ENCODE assay signal across 8 cellular contexts in the genomic region with DNA sequence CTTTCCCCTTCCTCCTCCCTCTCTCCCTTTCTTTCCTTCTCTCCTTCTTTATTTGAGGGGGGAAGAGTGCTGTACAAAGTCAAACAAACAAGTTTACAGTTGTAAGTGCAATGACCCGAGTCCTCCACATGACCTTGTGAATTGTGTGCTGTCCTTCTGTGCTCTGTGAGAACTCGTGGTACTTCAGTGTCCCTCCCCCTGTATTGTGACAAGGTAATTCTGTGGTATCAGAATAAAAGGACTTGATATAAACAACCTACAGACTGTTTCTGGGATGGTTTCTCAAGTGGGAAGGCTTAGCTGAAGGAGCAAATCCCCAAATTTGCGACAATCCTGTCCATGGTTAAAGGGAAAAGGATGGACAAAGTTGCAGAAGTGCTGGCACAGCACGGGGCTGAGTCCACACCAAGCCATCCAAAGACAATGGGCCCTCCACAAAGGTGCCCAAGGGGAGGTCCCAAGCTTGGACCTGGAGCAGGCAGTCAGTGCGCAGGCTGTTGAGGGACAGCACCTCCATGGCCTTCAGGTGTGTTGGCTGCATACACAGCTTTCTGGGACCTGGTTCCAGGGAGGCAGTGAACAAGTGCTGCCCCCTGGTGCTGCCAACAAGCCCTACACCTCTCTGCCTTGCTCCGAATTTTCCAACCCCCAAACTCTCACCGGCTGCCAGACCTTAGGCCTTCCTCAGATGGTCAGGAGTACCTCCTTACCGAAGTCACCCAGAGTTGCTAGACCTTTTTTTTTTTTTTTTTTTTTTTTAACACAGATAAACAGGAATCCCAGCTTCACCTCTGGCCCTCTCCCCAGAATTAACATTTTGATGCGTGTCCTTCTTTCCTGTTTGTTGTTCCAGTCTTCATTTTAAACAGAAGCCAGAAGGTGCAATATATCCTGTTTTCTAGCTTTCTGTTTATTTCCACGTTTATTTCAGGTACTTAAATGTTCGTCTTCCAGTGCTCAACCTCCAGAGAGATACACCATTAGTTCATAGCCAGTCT. TPM values are rescaled to one million over a fixed set of nuclear protein-coding genes. Genes with fewer than 3 reads are reported as not detected.
DNase-seq lines count a peak whose midpoint lies in the region; ATAC-seq and TF ChIP-seq lines count a peak whose summit lies in the region.

No MANE protein-coding gene starts in this region.

- peaks cover 5% of the 10 kb centered on the region for H3K27me3 ChIP-seq in AG04450 (ENCODE audit: control insufficient read depth, insufficient read depth, low read length)
- H3K27me3 ChIP-seq in HL-60 (ENCODE audit: insufficient read depth, poor library complexity, severe bottlenecking): no peaks in the 10 kb centered on the region
- no peaks in the 10 kb centered on the region for H3K27me3 ChIP-seq in naive thymus-derived CD4-positive, alpha-beta T cell (ENCODE audit: control insufficient read depth in 2 of 2, insufficient read depth in 2 of 2, low read length in 2 of 2)

- peak; percentile 15 for DNase-seq in AG04450 (ENCODE audit: low read depth, low spot score)
- peak; percentile 76 to 79 for DNase-seq in HL-60 (ENCODE audit: low read depth in 1 of 2, low spot score in 1 of 2)
- peak; percentile 84 for DNase-seq in activated CD4-positive, alpha-beta memory T cell treated with anti-CD3 and anti-CD28 coated beads for 36 hours
- DNase-seq in endothelial cell (ENCODE audit: low spot score): peak; percentile 78
- DNase-seq in naive thymus-derived CD4-positive, alpha-beta T cell: peak; percentile 44 to 74 (median 66)
- DNase-seq in superior temporal gyrus (ENCODE audit: extremely low spot score): peak; percentile 79

- H3K4me1 Mint-ChIP-seq in activated CD4-positive, alpha-beta memory T cell treated with anti-CD3 and anti-CD28 coated beads for 36 hours (ENCODE audit: low read depth): peaks cover 28% of the 10 kb centered on the region
- H3K4me1 Mint-ChIP-seq in endothelial cell (ENCODE audit: unreplicated experiment): peaks cover 16% of the 10 kb centered on the region
- H3K4me1 Mint-ChIP-seq in naive thymus-derived CD4-positive, alpha-beta T cell: peaks cover 15 to 39% (median 32%) of the 10 kb centered on the region in 7 donors

- H3K27ac ChIP-seq in AG04450 (ENCODE audit: low read depth, low read length) (no peak overlapping the region), HL-60 (replicated peaks) (no peak overlapping the region)
- peak overlapping the region; percentile 21 for H3K27ac ChIP-seq in naive thymus-derived CD4-positive, alpha-beta T cell (ENCODE audit: low read depth, low read length)

- peak overlapping the region; percentile 67 for H3K27ac Mint-ChIP-seq in activated CD4-positive, alpha-beta memory T cell treated with anti-CD3 and anti-CD28 coated beads for 36 hours
- peak overlapping the region; percentile 25 for H3K27ac Mint-ChIP-seq in endothelial cell (ENCODE audit: unreplicated experiment)
- peak overlapping the region; percentile 33 to 89 (median 68) for H3K27ac Mint-ChIP-seq in naive thymus-derived CD4-positive, alpha-beta T cell

- H3K27me3 Mint-ChIP-seq in activated CD4-positive, alpha-beta memory T cell treated with anti-CD3 and anti-CD28 coated beads for 36 hours: no peaks in the 10 kb centered on the region
- H3K27me3 Mint-ChIP-seq in endothelial cell (ENCODE audit: unreplicated experiment): peaks cover 12% of the 10 kb centered on the region
- H3K27me3 Mint-ChIP-seq in naive thymus-derived CD4-positive, alpha-beta T cell: no peaks in the 10 kb centered on the region

- TF ChIP-seq CTCF in AG04450 (IDR thresholded peaks at IDR 0.05; ENCODE audit: low read depth, low read length) (peak; percentile 88), HL-60 (IDR thresholded peaks at IDR 0.05; ENCODE audit: insufficient read depth, low read length) (peak; percentile 96), endothelial cell (IDR thresholded peaks at IDR 0.05; ENCODE audit: unreplicated experiment) (peak; percentile 87)

- POLR2A ChIA-PET in AG04450 (lab: Yijun Ruan, JAX): interaction anchor here (1.0 to 1.2 kb wide), 2 partner anchors 48 to 132 kb away, joined by 3 to 5 read pairs; a partner anchor contains a TSS
- POLR2A ChIA-PET in activated CD4-positive, alpha-beta memory T cell treated with anti-CD3 and anti-CD28 coated beads for 36 hours (lab: Charles Lee): interaction anchor here (1.1 to 2.1 kb wide), 2 partner anchors 132 kb away, joined by 6 to 18 read pairs; no protein-coding TSS in a partner anchor
- POLR2A ChIA-PET in naive thymus-derived CD4-positive, alpha-beta T cell (lab: Charles Lee): interaction anchor here (3.4 kb wide), 1 partner anchor 132 kb away, joined by 45 read pairs; no protein-coding TSS in a partner anchor

- peaks cover 16 to 25% of the 10 kb centered on the region in 2 donors for H3K4me1 ChIP-seq in naive thymus-derived CD4-positive, alpha-beta T cell (ENCODE audit: control insufficient read depth in 2 of 2, insufficient read depth in 2 of 2, low read length in 2 of 2)

- H3K9me3 ChIP-seq in AG04450 (ENCODE audit: control insufficient read depth, insufficient read depth, low read length): peaks cover 12% of the 10 kb centered on the region
- no peaks in the 10 kb centered on the region for H3K9me3 ChIP-seq in naive thymus-derived CD4-positive, alpha-beta T cell (ENCODE audit: control insufficient read depth in 2 of 3, low read length in 3 of 3)

- no peaks in the 10 kb centered on the region for H3K9me3 Mint-ChIP-seq in activated CD4-positive, alpha-beta memory T cell treated with anti-CD3 and anti-CD28 coated beads for 36 hours
- H3K9me3 Mint-ChIP-seq in endothelial cell (ENCODE audit: unreplicated experiment): no peaks in the 10 kb centered on the region
- no peaks in the 10 kb centered on the region for H3K9me3 Mint-ChIP-seq in naive thymus-derived CD4-positive, alpha-beta T cell

- no peak overlapping the region for H3K4me3 ChIP-seq in AG04450 (ENCODE audit: low read depth, low read length)
- H3K4me3 ChIP-seq in HL-60 (replicated peaks; ENCODE audit: insufficient read depth, low read length): no peak overlapping the region
- no peak overlapping the region for H3K4me3 ChIP-seq in naive thymus-derived CD4-positive, alpha-beta T cell (ENCODE audit: low read length)

- H3K36me3 Mint-ChIP-seq in activated CD4-positive, alpha-beta memory T cell treated with anti-CD3 and anti-CD28 coated beads for 36 hours: peaks cover 4% of the 10 kb centered on the region
- peaks cover 7% of the 10 kb centered on the region for H3K36me3 Mint-ChIP-seq in endothelial cell (ENCODE audit: low read depth, unreplicated experiment)
- peaks cover 0 to 5% (median 0%) of the 10 kb centered on the region in 5 donors for H3K36me3 Mint-ChIP-seq in naive thymus-derived CD4-positive, alpha-beta T cell

- CTCF ChIA-PET in AG04450 (lab: Charles Lee): interaction anchor here (0.6 to 3.3 kb wide), 24 partner anchors 14 to 1224 kb away, joined by 3 to 208 read pairs (median 4); no protein-coding TSS in a partner anchor
- CTCF ChIA-PET in activated CD4-positive, alpha-beta memory T cell treated with anti-CD3 and anti-CD28 coated beads for 36 hours (lab: Charles Lee): interaction anchor here (0.6 to 5.4 kb wide), 23 partner anchors 9 to 256 kb away, joined by 3 to 308 read pairs (median 4); a partner anchor contains a TSS
- CTCF ChIA-PET in naive thymus-derived CD4-positive, alpha-beta T cell (lab: Charles Lee): interaction anchor here (0.6 to 5.4 kb wide), 11 partner anchors 10 to 1349 kb away, joined by 3 to 111 read pairs (median 4); no protein-coding TSS in a partner anchor

- intact Hi-C loops in activated CD4-positive, alpha-beta memory T cell treated with anti-CD3 and anti-CD28 coated beads for 36 hours (cut with micrococcal nuclease): loop anchor here (1.0 to 5.0 kb wide), 4 partner anchors 105 to 569 kb away; a partner anchor contains a TSS
- intact Hi-C loops in naive thymus-derived CD4-positive, alpha-beta T cell (cut with micrococcal nuclease): loop anchor here (1.0 to 10.0 kb wide), 9 partner anchors 104 to 893 kb away; a partner anchor contains a TSS

- peaks cover 0 to 15% (median 0%) of the 10 kb centered on the region in 3 experiments for H3K36me3 ChIP-seq in naive thymus-derived CD4-positive, alpha-beta T cell (ENCODE audit: control insufficient read depth in 2 of 3, insufficient read depth in 3 of 3, low read length in 3 of 3)

- peak; percentile 10 for ATAC-seq in naive thymus-derived CD4-positive, alpha-beta T cell
- ATAC-seq in GM21360 (IDR thresholded peaks at IDR 0.05; ENCODE audit: unreplicated experiment) (no peak), GM18868 (IDR thresholded peaks at IDR 0.05; ENCODE audit: unreplicated experiment) (no peak)

- peak overlapping the region; percentile 64 for H3K4me3 Mint-ChIP-seq in activated CD4-positive, alpha-beta memory T cell treated with anti-CD3 and anti-CD28 coated beads for 36 hours
- peak overlapping the region; percentile 44 for H3K4me3 Mint-ChIP-seq in endothelial cell (ENCODE audit: unreplicated experiment)
- H3K4me3 Mint-ChIP-seq in naive thymus-derived CD4-positive, alpha-beta T cell: peak overlapping the region; percentile 43 to 83 (median 74)

RNA-seq across cellular contexts. Expression of a gene that starts 2.6 kb away (rescaled TPM):
- 85.3 and 108 TPM in 2 replicates for polyA plus RNA-seq in AG04450 (2011; rRNA removed)
- polyA minus RNA-seq in AG04450 (2011; rRNA and poly(A)+ RNA removed): 146 and 205 TPM in 2 replicates
- 100 to 1,000 TPM; 141 to 143 TPM for total RNA-seq in activated CD4-positive, alpha-beta memory T cell treated with anti-CD3 and anti-CD28 coated beads for 36 hours
- total RNA-seq in endothelial cell (ENCODE audit: unreplicated experiment): 71.1 TPM
- total RNA-seq in naive thymus-derived CD4-positive, alpha-beta T cell: 100 to 1,000 TPM in 2 of 5 experiments, 10 to 100 TPM in 3; 75.5 to 151 (median 99.1) TPM
- 100 to 1,000 TPM; 103 to 151 TPM for polyA plus RNA-seq in naive thymus-derived CD4-positive, alpha-beta T cell

RNA-seq across cellular contexts. Expression of a gene that starts 17.7 kb away (rescaled TPM):
- 6.4 and 6.5 TPM in 2 replicates for polyA plus RNA-seq in AG04450 (2011; rRNA removed)
- polyA minus RNA-seq in AG04450 (2011; rRNA and poly(A)+ RNA removed): 2.8 and 5.6 TPM in 2 replicates
- 1 to 10 TPM; 8.1 to 8.2 TPM for total RNA-seq in activated CD4-positive, alpha-beta memory T cell treated with anti-CD3 and anti-CD28 coated beads for 36 hours
- total RNA-seq in endothelial cell (ENCODE audit: unreplicated experiment): 22.0 TPM
- total RNA-seq in naive thymus-derived CD4-positive, alpha-beta T cell: 10 to 100 TPM in 3 of 5 experiments, 1 to 10 TPM in 2; 7.9 to 12.8 (median 10.0) TPM
- 1 to 10 TPM in 1 of 2 donors, under 1 TPM in 1; 0.90 to 1.0 TPM for polyA plus RNA-seq in naive thymus-derived CD4-positive, alpha-beta T cell

RNA-seq across cellular contexts. Expression of a gene that starts 17.8 kb away (rescaled TPM):
- 22.9 and 33.3 TPM in 2 replicates for polyA plus RNA-seq in AG04450 (2011; rRNA removed)
- 38.5 and 52.5 TPM in 2 replicates for polyA minus RNA-seq in AG04450 (2011; rRNA and poly(A)+ RNA removed)
- 10 to 100 TPM; 21.0 to 29.7 TPM for total RNA-seq in activated CD4-positive, alpha-beta memory T cell treated with anti-CD3 and anti-CD28 coated beads for 36 hours
- 42.3 TPM for total RNA-seq in endothelial cell (ENCODE audit: unreplicated experiment)
- 10 to 100 TPM; 34.5 to 77.2 (median 50.7) TPM for total RNA-seq in naive thymus-derived CD4-positive, alpha-beta T cell
- polyA plus RNA-seq in naive thymus-derived CD4-positive, alpha-beta T cell: 10 to 100 TPM in 1 of 2 donors, 1 to 10 TPM in 1; 8.3 to 19.7 TPM

RNA-seq across cellular contexts. Expression of a gene that starts 47.9 kb away (rescaled TPM):
- polyA plus RNA-seq in AG04450 (2011; rRNA removed): 0.11 TPM in 1 of 2 replicates, not detected in the other
- polyA minus RNA-seq in AG04450 (2011; rRNA and poly(A)+ RNA removed): not detected in 2 replicates
- not detected for total RNA-seq in activated CD4-positive, alpha-beta memory T cell treated with anti-CD3 and anti-CD28 coated beads for 36 hours
- 0.56 TPM for total RNA-seq in endothelial cell (ENCODE audit: unreplicated experiment)
- 1 to 10 TPM in 1 of 5 experiments, under 1 TPM in 2, not detected in 2; 0.16 to 1.8 (median 0.24) TPM for total RNA-seq in naive thymus-derived CD4-positive, alpha-beta T cell
- polyA plus RNA-seq in naive thymus-derived CD4-positive, alpha-beta T cell: under 1 TPM in 1 of 2 donors, not detected in 1; 0.58 TPM

RNA-seq across cellular contexts. Expression of a gene that starts 52.2 kb away (rescaled TPM):
- 13.9 and 15.7 TPM in 2 replicates for polyA plus RNA-seq in AG04450 (2011; rRNA removed)
- polyA minus RNA-seq in AG04450 (2011; rRNA and poly(A)+ RNA removed): 17.5 and 23.5 TPM in 2 replicates
- total RNA-seq in activated CD4-positive, alpha-beta memory T cell treated with anti-CD3 and anti-CD28 coated beads for 36 hours: 10 to 100 TPM; 41.0 to 45.4 TPM
- 21.3 TPM for total RNA-seq in endothelial cell (ENCODE audit: unreplicated experiment)
- 10 to 100 TPM; 38.3 to 60.4 (median 43.9) TPM for total RNA-seq in naive thymus-derived CD4-positive, alpha-beta T cell
- 10 to 100 TPM; 14.9 to 18.1 TPM for polyA plus RNA-seq in naive thymus-derived CD4-positive, alpha-beta T cell

Comparison
In these comparisons a context has a peak if more than half of its experiments do, and no peak if none do; other contexts are left out.
1. DNase-seq: peak in every context shown above with its lines; median percentile 84 in activated CD4-positive, alpha-beta memory T cell treated with anti-CD3 and anti-CD28 coated beads for 36 hours; 79 in superior temporal gyrus; 78 in endothelial cell; 78 in HL-60; 66 in naive thymus-derived CD4-positive, alpha-beta T cell; 15 in AG04450.